In the genomic region with DNA sequence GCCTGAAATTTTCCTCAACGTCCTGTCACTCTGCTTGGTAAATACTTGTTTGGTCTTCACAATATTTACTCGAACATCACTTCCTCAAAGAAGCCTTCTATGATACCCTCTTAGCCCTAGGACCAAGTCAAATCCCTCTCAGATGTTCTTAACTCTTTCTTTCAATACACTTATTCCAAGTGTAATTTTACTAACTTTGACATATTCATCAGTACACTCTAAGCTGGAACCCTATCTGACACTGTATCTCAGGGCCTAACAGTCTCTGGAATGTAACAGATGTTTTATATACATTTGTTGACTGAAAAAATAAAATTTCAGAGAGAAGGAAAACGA, we compare ENCODE assay signal across 9 cellular contexts. TPM values are rescaled to one million over a fixed set of nuclear protein-coding genes. Genes with fewer than 3 reads are reported as not detected.
DNase-seq lines count a peak whose midpoint lies in the region; ATAC-seq and TF ChIP-seq lines count a peak whose summit lies in the region.
"Had no signal": no experiment of that assay in that cellular context is flagged by ENCODE, and none has a peak within 500 bp of the region (broad histone marks: within the 10 kb centered on the region; RNA-seq: fewer than 3 reads in every experiment).

No MANE protein-coding gene starts in this region.

- TF ChIP-seq CTCF in HFFc6 (IDR thresholded peaks at IDR 0.05) (no peak), WTC11 (IDR thresholded peaks at IDR 0.05) (no peak), suprapubic skin (IDR thresholded peaks at IDR 0.05) (no peak)

- POLR2A ChIA-PET in WTC11 (lab: Charles Lee) = no interaction called here

- CTCF ChIA-PET in WTC11 (lab: Charles Lee) = no interaction called here

- H3K4me1 Mint-ChIP-seq in HFFc6 (ENCODE audit: low read depth) = peaks cover 34% of the 10 kb centered on the region
- H3K4me1 Mint-ChIP-seq in WTC11 = peaks cover 9% of the 10 kb centered on the region
- peaks cover 24% of the 10 kb centered on the region for H3K4me1 Mint-ChIP-seq in memory B cell

- TF ChIP-seq EP300 in suprapubic skin (IDR thresholded peaks at IDR 0.05) = no peak

- ATAC-seq in WTC11 (no peak), memory B cell (ENCODE audit: low read depth) (no peak), HG02571 (IDR thresholded peaks at IDR 0.05; ENCODE audit: unreplicated experiment) (no peak), GM19452 (IDR thresholded peaks at IDR 0.05; ENCODE audit: unreplicated experiment) (no peak)
- ATAC-seq: activated CD4-positive, alpha-beta T cell treated with anti-CD3 and anti-CD28 coated beads for 36 hours had no signal

- no peaks in the 10 kb centered on the region for H3K9me3 ChIP-seq in suprapubic skin

- H3K36me3 ChIP-seq in suprapubic skin = no peaks in the 10 kb centered on the region

- H3K36me3 Mint-ChIP-seq in HFFc6 (ENCODE audit: low read depth) (no peaks in the 10 kb centered on the region), WTC11 (peaks cover 2% of the 10 kb centered on the region; the same call in 1 of the 2 replicates), memory B cell (peaks cover 12% of the 10 kb centered on the region)

- H3K4me1 ChIP-seq in suprapubic skin = peaks cover 54% of the 10 kb centered on the region

- H3K4me3 ChIP-seq in suprapubic skin = no peak overlapping the region

- H3K27ac Mint-ChIP-seq in HFFc6 (peak overlapping the region; percentile 11), WTC11 (peak overlapping the region; percentile 14; the same call in 1 of the 2 replicates), memory B cell (peak overlapping the region; percentile 83)
- H3K27ac Mint-ChIP-seq: activated CD4-positive, alpha-beta T cell treated with anti-CD3 and anti-CD28 coated beads for 36 hours; stimulated activated naive CD8-positive, alpha-beta T cell treated with anti-CD3 and anti-CD28 coated beads, Interleukin-15, Interleukin-2, amounts not matched to agents 100 ng/mL and 50 ng/mL, for 24 hours had no signal

- TF ChIP-seq POLR2A in suprapubic skin (IDR thresholded peaks at IDR 0.05) = no peak

- no peaks in the 10 kb centered on the region for H3K27me3 ChIP-seq in suprapubic skin

- peak overlapping the region; percentile 49 for H3K27ac ChIP-seq in suprapubic skin

- WGBS in suprapubic skin = 25% methylated on average over 3 of the region's 3 CpGs

- DNase-seq in HFFc6 (no peak), WTC11 (ENCODE audit: low spot score) (no peak), memory B cell (ENCODE audit: low spot score in 2 of 2) (no peak), suprapubic skin (ENCODE audit: low spot score in 2 of 2) (no peak), GF-D8 (lab: John Stamatoyannopoulos, UW) (no peak)
- DNase-seq: activated CD4-positive, alpha-beta T cell treated with anti-CD3 and anti-CD28 coated beads for 36 hours had no signal

- H3K27me3 Mint-ChIP-seq in HFFc6 (ENCODE audit: insufficient read depth) = peaks cover 1% of the 10 kb centered on the region; the same call in 1 of the 2 replicates
- H3K27me3 Mint-ChIP-seq in WTC11 (ENCODE audit: low read depth) = no peaks in the 10 kb centered on the region
- H3K27me3 Mint-ChIP-seq in memory B cell = no peaks in the 10 kb centered on the region
- H3K27me3 Mint-ChIP-seq: activated CD4-positive, alpha-beta T cell treated with anti-CD3 and anti-CD28 coated beads for 36 hours; stimulated activated naive CD8-positive, alpha-beta T cell treated with anti-CD3 and anti-CD28 coated beads, Interleukin-15, Interleukin-2, amounts not matched to agents 100 ng/mL and 50 ng/mL, for 24 hours had no signal

- H3K4me3 Mint-ChIP-seq in HFFc6 = no peak overlapping the region
- H3K4me3 Mint-ChIP-seq in WTC11 = no peak overlapping the region
- H3K4me3 Mint-ChIP-seq in memory B cell = no peak overlapping the region
- H3K4me3 Mint-ChIP-seq: activated CD4-positive, alpha-beta T cell treated with anti-CD3 and anti-CD28 coated beads for 36 hours; stimulated activated naive CD8-positive, alpha-beta T cell treated with anti-CD3 and anti-CD28 coated beads, Interleukin-15, Interleukin-2, amounts not matched to agents 100 ng/mL and 50 ng/mL, for 24 hours had no signal

- no peaks in the 10 kb centered on the region for H3K9me3 Mint-ChIP-seq in HFFc6
- H3K9me3 Mint-ChIP-seq in WTC11 = 0 out of 2 replicates have a peak, but pooled peaks cover 3% of the 10 kb centered on the region
- peaks cover 4% of the 10 kb centered on the region for H3K9me3 Mint-ChIP-seq in memory B cell
- H3K9me3 Mint-ChIP-seq: stimulated activated naive CD8-positive, alpha-beta T cell treated with anti-CD3 and anti-CD28 coated beads, Interleukin-15, Interleukin-2, amounts not matched to agents 100 ng/mL and 50 ng/mL, for 24 hours had no signal

TF ChIP-seq in WTC11, 78 proteins besides CTCF, POLR2A, EP300 and RAD21:
- TF ChIP-seq, protein P1, sequence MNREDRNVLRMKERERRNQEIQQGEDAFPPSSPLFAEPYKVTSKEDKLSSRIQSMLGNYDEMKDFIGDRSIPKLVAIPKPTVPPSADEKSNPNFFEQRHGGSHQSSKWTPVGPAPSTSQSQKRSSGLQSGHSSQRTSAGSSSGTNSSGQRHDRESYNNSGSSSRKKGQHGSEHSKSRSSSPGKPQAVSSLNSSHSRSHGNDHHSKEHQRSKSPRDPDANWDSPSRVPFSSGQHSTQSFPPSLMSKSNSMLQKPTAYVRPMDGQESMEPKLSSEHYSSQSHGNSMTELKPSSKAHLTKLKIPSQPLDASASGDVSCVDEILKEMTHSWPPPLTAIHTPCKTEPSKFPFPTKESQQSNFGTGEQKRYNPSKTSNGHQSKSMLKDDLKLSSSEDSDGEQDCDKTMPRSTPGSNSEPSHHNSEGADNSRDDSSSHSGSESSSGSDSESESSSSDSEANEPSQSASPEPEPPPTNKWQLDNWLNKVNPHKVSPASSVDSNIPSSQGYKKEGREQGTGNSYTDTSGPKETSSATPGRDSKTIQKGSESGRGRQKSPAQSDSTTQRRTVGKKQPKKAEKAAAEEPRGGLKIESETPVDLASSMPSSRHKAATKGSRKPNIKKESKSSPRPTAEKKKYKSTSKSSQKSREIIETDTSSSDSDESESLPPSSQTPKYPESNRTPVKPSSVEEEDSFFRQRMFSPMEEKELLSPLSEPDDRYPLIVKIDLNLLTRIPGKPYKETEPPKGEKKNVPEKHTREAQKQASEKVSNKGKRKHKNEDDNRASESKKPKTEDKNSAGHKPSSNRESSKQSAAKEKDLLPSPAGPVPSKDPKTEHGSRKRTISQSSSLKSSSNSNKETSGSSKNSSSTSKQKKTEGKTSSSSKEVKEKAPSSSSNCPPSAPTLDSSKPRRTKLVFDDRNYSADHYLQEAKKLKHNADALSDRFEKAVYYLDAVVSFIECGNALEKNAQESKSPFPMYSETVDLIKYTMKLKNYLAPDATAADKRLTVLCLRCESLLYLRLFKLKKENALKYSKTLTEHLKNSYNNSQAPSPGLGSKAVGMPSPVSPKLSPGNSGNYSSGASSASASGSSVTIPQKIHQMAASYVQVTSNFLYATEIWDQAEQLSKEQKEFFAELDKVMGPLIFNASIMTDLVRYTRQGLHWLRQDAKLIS (CRISPR knock-in tag; IDR thresholded peaks at IDR 0.05; ENCODE audit: borderline replicate concordance) = no peak
- TF ChIP-seq RORB (CRISPR knock-in tag; IDR thresholded peaks at IDR 0.05) = no peak
- no peak for TF ChIP-seq ESRRA (CRISPR knock-in tag; IDR thresholded peaks at IDR 0.05; ENCODE audit: borderline replicate concordance)

RNA-seq across cellular contexts. Expression of gene SIL1, which starts 19.6 kb away (rescaled TPM):
- 10 to 100 TPM; 64.7 to 84.7 (median 78.7) TPM for total RNA-seq in HFFc6 (2021; fragmentation: NEBNext Ultra II Directional; extraction: Animal tissue kit (Norgen Biotek cat#: 25700))
- 10.7 to 14.0 TPM (median 10.7 TPM) in 3 replicates for total RNA-seq in WTC11 (2021)
- 10 to 100 TPM; 38.5 to 54.6 (median 41.7) TPM for total RNA-seq in suprapubic skin

Comparison
In these comparisons a context has a peak if more than half of its experiments do, and no peak if none do; other contexts are left out.
1. H3K27ac Mint-ChIP-seq: peak in every context shown above with its lines; median percentile 83 in memory B cell; 14 in WTC11; 11 in HFFc6.